Comparison of ENCODE assay signal across 1 cellular context in the genomic region with DNA sequence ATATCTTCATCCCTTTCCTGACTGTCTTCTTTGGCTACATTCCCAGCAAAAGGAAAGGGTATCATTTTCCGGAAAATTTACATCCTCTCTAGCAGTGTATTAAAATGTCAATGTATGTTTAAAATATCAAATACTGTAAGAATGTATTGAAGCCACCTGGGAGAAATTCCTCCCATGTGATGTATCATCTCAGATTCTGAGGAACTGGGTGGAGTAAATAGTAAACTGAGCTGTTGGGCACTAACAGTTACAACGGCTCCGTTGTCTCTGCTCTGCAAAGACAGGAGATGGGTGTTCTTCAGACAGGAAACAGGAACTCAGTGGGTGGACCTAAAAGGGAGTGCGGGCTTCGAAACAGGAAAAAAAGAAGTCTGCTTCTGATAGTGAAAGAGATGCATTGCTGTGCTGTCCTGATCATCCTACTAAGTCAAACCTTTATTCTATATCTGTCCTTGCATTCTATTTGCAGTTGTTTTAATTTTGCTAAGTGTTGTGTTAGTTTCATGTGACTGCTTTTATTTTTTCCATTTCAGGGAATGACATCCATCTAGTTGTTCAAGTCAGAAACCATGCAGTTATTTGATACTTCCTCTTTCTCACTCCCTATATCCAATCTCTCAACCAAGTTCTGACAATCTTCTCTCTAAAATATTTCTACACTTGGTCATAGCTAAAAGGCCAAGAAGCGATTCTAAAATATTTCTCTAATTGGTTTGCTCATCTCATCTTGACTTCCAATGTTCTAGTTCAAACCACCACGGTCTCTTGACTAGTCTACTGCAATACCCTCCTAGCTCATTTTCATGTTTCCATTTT.
TF ChIP-seq lines count a peak whose summit lies in the region.

No MANE protein-coding gene starts in this region.

TF ChIP-seq in K562, 482 proteins besides CTCF, POLR2A, EP300 and RAD21 (continued from another document and continues in another):
- TF ChIP-seq JUND (IDR thresholded peaks at IDR 0.05; ENCODE audit: borderline replicate concordance, low read depth, low read length) (no peak), JUND (tag; IDR thresholded peaks at IDR 0.05; ENCODE audit: borderline replicate concordance, low read depth, low read length) (no peak; the same call in 2 of the 3 replicates), ZKSCAN3 (CRISPR knock-in tag; IDR thresholded peaks at IDR 0.05) (no peak), MCM7 (IDR thresholded peaks at IDR 0.05) (no peak), HNRNPK (IDR thresholded peaks at IDR 0.05; ENCODE audit: low read depth, low read length, poor library complexity, severe bottlenecking) (no peak), MAFF (IDR thresholded peaks at IDR 0.05; ENCODE audit: low read length) (no peak), NCOR1 (IDR thresholded peaks at IDR 0.05) (no peak), ZNF23 (CRISPR knock-in tag; IDR thresholded peaks at IDR 0.05) (no peak), CSDE1 (IDR thresholded peaks at IDR 0.05) (no peak), MTF1 (CRISPR knock-in tag; IDR thresholded peaks at IDR 0.05; ENCODE audit: borderline replicate concordance) (no peak), ARNT (IDR thresholded peaks at IDR 0.05) (no peak), EZH2 (IDR thresholded peaks at IDR 0.05; ENCODE audit: borderline replicate concordance, low read depth, low read length) (no peak), MBD2 (IDR thresholded peaks at IDR 0.05; ENCODE audit: borderline replicate concordance, low read depth) (no peak), DIDO1 (tag; IDR thresholded peaks at IDR 0.05; ENCODE audit: low read depth) (0 out of 2 replicates have a peak, but pooled peaks have one; percentile 37), SMAD3 (CRISPR knock-in tag; conservative IDR thresholded peaks at IDR 0.05) (no peak), ZNF76 (CRISPR knock-in tag; IDR thresholded peaks at IDR 0.05; ENCODE audit: borderline replicate concordance) (no peak), NFIC (IDR thresholded peaks at IDR 0.05) (no peak), SNIP1 (IDR thresholded peaks at IDR 0.05; ENCODE audit: low read depth) (no peak), ZKSCAN1 (IDR thresholded peaks at IDR 0.05; ENCODE audit: low read depth, low read length) (no peak), ZNF41 (CRISPR knock-in tag; conservative IDR thresholded peaks at IDR 0.05) (no peak), HIVEP1 (CRISPR knock-in tag; IDR thresholded peaks at IDR 0.05) (no peak), MAZ (CRISPR knock-in tag; conservative IDR thresholded peaks at IDR 0.05 in 1 of 2, IDR thresholded peaks at IDR 0.05 in 1 of 2) (no peak), TAF15 (IDR thresholded peaks at IDR 0.05; ENCODE audit: low read depth, low read length) (no peak), EWSR1 (IDR thresholded peaks at IDR 0.05; ENCODE audit: borderline replicate concordance, low read depth, partially characterized antibody) (no peak), TAF9B (IDR thresholded peaks at IDR 0.05; ENCODE audit: partially characterized antibody) (peak; percentile 24), SMAD1 (IDR thresholded peaks at IDR 0.05; ENCODE audit: low read depth, low read length, partially characterized antibody) (no peak), NR1H2 (CRISPR knock-in tag; IDR thresholded peaks at IDR 0.05) (no peak), POLR2AphosphoS5 (IDR thresholded peaks at IDR 0.05; ENCODE audit: control insufficient read depth, insufficient read depth, low read depth, low read length) (no peak), BDP1 (IDR thresholded peaks at IDR 0.05; ENCODE audit: insufficient read depth, insufficient read length) (no peak), CBFB (CRISPR knock-in tag; IDR thresholded peaks at IDR 0.05) (no peak), SMAD4 (CRISPR knock-in tag; conservative IDR thresholded peaks at IDR 0.05) (peak; percentile 35), KAT2B (IDR thresholded peaks at IDR 0.05; ENCODE audit: low read depth, low read length) (no peak), ZNF75A (CRISPR knock-in tag; IDR thresholded peaks at IDR 0.05) (no peak), CXXC5 (CRISPR knock-in tag; IDR thresholded peaks at IDR 0.05) (peak; percentile 48; the same call in 1 of the 2 replicates), ZBTB17 (CRISPR knock-in tag; IDR thresholded peaks at IDR 0.05) (no peak), SIN3A (IDR thresholded peaks at IDR 0.05; ENCODE audit: borderline replicate concordance in 2 of 2, control insufficient read depth in 1 of 2, low read depth in 2 of 2, low read length in 2 of 2) (no peak), MYNN (IDR thresholded peaks at IDR 0.05) (no peak), MYNN (CRISPR knock-in tag; IDR thresholded peaks at IDR 0.05) (no peak), ASH1L (IDR thresholded peaks at IDR 0.05; ENCODE audit: borderline replicate concordance, low read depth, partially characterized antibody) (no peak), POLR2AphosphoS2 (IDR thresholded peaks at IDR 0.05; ENCODE audit: low read length) (no peak), ESRRB (CRISPR knock-in tag; IDR thresholded peaks at IDR 0.05; ENCODE audit: borderline replicate concordance) (no peak), SREBF2 (CRISPR knock-in tag; IDR thresholded peaks at IDR 0.05) (no peak), CHD2 (IDR thresholded peaks at IDR 0.05; ENCODE audit: low read depth, low read length) (no peak), CC2D1A (IDR thresholded peaks at IDR 0.05) (no peak), ZNF408 (CRISPR knock-in tag; IDR thresholded peaks at IDR 0.05; ENCODE audit: low read depth) (no peak)
- TF ChIP-seq, protein P1, sequence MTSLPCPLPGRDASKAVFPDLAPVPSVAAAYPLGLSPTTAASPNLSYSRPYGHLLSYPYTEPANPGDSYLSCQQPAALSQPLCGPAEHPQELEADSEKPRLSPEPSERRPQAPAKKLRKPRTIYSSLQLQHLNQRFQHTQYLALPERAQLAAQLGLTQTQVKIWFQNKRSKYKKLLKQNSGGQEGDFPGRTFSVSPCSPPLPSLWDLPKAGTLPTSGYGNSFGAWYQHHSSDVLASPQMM (CRISPR knock-in tag; IDR thresholded peaks at IDR 0.05), result no peak
- TF ChIP-seq, protein P2, sequence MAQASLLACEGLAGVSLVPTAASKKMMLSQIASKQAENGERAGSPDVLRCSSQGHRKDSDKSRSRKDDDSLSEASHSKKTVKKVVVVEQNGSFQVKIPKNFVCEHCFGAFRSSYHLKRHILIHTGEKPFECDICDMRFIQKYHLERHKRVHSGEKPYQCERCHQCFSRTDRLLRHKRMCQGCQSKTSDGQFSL (CRISPR knock-in tag; IDR thresholded peaks at IDR 0.05), result no peak
- TF ChIP-seq, protein P2 (tag; IDR thresholded peaks at IDR 0.05), result no peak
- TF ChIP-seq, protein P3, sequence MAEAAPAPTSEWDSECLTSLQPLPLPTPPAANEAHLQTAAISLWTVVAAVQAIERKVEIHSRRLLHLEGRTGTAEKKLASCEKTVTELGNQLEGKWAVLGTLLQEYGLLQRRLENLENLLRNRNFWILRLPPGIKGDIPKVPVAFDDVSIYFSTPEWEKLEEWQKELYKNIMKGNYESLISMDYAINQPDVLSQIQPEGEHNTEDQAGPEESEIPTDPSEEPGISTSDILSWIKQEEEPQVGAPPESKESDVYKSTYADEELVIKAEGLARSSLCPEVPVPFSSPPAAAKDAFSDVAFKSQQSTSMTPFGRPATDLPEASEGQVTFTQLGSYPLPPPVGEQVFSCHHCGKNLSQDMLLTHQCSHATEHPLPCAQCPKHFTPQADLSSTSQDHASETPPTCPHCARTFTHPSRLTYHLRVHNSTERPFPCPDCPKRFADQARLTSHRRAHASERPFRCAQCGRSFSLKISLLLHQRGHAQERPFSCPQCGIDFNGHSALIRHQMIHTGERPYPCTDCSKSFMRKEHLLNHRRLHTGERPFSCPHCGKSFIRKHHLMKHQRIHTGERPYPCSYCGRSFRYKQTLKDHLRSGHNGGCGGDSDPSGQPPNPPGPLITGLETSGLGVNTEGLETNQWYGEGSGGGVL (CRISPR knock-in tag; IDR thresholded peaks at IDR 0.05), result no peak
- TF ChIP-seq, protein P4, sequence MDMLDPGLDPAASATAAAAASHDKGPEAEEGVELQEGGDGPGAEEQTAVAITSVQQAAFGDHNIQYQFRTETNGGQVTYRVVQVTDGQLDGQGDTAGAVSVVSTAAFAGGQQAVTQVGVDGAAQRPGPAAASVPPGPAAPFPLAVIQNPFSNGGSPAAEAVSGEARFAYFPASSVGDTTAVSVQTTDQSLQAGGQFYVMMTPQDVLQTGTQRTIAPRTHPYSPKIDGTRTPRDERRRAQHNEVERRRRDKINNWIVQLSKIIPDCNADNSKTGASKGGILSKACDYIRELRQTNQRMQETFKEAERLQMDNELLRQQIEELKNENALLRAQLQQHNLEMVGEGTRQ (CRISPR knock-in tag; IDR thresholded peaks at IDR 0.05), result no peak
- TF ChIP-seq, protein P5, sequence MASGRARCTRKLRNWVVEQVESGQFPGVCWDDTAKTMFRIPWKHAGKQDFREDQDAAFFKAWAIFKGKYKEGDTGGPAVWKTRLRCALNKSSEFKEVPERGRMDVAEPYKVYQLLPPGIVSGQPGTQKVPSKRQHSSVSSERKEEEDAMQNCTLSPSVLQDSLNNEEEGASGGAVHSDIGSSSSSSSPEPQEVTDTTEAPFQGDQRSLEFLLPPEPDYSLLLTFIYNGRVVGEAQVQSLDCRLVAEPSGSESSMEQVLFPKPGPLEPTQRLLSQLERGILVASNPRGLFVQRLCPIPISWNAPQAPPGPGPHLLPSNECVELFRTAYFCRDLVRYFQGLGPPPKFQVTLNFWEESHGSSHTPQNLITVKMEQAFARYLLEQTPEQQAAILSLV (tag; IDR thresholded peaks at IDR 0.05), result no peak
- TF ChIP-seq, protein P6, sequence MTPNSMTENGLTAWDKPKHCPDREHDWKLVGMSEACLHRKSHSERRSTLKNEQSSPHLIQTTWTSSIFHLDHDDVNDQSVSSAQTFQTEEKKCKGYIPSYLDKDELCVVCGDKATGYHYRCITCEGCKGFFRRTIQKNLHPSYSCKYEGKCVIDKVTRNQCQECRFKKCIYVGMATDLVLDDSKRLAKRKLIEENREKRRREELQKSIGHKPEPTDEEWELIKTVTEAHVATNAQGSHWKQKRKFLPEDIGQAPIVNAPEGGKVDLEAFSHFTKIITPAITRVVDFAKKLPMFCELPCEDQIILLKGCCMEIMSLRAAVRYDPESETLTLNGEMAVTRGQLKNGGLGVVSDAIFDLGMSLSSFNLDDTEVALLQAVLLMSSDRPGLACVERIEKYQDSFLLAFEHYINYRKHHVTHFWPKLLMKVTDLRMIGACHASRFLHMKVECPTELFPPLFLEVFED (CRISPR knock-in tag; conservative IDR thresholded peaks at IDR 0.05), result no peak
- TF ChIP-seq, protein P7, sequence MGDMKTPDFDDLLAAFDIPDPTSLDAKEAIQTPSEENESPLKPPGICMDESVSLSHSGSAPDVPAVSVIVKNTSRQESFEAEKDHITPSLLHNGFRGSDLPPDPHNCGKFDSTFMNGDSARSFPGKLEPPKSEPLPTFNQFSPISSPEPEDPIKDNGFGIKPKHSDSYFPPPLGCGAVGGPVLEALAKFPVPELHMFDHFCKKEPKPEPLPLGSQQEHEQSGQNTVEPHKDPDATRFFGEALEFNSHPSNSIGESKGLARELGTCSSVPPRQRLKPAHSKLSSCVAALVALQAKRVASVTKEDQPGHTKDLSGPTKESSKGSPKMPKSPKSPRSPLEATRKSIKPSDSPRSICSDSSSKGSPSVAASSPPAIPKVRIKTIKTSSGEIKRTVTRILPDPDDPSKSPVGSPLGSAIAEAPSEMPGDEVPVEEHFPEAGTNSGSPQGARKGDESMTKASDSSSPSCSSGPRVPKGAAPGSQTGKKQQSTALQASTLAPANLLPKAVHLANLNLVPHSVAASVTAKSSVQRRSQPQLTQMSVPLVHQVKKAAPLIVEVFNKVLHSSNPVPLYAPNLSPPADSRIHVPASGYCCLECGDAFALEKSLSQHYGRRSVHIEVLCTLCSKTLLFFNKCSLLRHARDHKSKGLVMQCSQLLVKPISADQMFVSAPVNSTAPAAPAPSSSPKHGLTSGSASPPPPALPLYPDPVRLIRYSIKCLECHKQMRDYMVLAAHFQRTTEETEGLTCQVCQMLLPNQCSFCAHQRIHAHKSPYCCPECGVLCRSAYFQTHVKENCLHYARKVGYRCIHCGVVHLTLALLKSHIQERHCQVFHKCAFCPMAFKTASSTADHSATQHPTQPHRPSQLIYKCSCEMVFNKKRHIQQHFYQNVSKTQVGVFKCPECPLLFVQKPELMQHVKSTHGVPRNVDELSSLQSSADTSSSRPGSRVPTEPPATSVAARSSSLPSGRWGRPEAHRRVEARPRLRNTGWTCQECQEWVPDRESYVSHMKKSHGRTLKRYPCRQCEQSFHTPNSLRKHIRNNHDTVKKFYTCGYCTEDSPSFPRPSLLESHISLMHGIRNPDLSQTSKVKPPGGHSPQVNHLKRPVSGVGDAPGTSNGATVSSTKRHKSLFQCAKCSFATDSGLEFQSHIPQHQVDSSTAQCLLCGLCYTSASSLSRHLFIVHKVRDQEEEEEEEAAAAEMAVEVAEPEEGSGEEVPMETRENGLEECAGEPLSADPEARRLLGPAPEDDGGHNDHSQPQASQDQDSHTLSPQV (IDR thresholded peaks at IDR 0.05), result peak; percentile 76
- TF ChIP-seq, protein P8, sequence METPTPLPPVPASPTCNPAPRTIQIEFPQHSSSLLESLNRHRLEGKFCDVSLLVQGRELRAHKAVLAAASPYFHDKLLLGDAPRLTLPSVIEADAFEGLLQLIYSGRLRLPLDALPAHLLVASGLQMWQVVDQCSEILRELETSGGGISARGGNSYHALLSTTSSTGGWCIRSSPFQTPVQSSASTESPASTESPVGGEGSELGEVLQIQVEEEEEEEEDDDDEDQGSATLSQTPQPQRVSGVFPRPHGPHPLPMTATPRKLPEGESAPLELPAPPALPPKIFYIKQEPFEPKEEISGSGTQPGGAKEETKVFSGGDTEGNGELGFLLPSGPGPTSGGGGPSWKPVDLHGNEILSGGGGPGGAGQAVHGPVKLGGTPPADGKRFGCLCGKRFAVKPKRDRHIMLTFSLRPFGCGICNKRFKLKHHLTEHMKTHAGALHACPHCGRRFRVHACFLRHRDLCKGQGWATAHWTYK (CRISPR knock-in tag; IDR thresholded peaks at IDR 0.05), result 0 out of 2 replicates have a peak, but pooled peaks have one; percentile 20
- TF ChIP-seq, protein P9, sequence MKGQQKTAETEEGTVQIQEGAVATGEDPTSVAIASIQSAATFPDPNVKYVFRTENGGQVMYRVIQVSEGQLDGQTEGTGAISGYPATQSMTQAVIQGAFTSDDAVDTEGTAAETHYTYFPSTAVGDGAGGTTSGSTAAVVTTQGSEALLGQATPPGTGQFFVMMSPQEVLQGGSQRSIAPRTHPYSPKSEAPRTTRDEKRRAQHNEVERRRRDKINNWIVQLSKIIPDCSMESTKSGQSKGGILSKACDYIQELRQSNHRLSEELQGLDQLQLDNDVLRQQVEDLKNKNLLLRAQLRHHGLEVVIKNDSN (CRISPR knock-in tag; IDR thresholded peaks at IDR 0.05), result no peak
- TF ChIP-seq, protein P10, sequence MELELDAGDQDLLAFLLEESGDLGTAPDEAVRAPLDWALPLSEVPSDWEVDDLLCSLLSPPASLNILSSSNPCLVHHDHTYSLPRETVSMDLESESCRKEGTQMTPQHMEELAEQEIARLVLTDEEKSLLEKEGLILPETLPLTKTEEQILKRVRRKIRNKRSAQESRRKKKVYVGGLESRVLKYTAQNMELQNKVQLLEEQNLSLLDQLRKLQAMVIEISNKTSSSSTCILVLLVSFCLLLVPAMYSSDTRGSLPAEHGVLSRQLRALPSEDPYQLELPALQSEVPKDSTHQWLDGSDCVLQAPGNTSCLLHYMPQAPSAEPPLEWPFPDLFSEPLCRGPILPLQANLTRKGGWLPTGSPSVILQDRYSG (tag; conservative IDR thresholded peaks at IDR 0.05; ENCODE audit: low read depth), result no peak
